In the genomic region with DNA sequence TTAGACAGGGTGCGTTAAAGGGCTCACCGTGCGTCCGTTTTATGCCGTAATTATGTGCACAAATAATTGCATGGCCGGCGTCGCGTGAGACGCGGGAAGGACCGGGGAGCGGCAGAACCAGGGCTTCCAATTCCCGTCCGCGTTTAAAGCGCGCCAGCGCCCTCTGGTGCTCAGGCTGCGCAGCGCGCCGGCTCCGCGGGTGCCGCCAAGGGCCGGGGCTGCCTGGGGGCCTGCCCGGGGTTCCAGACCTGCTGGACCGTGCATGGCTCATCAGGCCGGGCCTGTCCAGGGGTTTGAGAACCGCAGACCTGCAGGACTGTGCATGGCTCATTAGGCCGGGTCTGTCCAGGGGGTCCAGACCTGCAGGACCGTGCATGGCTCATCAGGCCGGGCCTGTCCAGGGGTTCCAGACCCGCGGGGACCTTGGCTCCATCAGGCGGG, we compare ENCODE assay signal across 8 cellular contexts.
DNase-seq lines count a peak whose midpoint lies in the region; ATAC-seq and TF ChIP-seq lines count a peak whose summit lies in the region.

No MANE protein-coding gene starts in this region.

- TF ChIP-seq CTCF in OCI-LY3 (IDR thresholded peaks at IDR 0.05; ENCODE audit: low read depth, low read length) (peak; percentile 55), nephron progenitor cell (IDR thresholded peaks at IDR 0.05) (peak; percentile 91)

- H3K4me3 Mint-ChIP-seq in activated T-cell treated with anti-CD3 and anti-CD28 coated beads, Interleukin-2, amount 50 U/mL, for 4 hours = peak overlapping the region; percentile 77
- H3K4me3 Mint-ChIP-seq in nephron progenitor cell = no peak overlapping the region

- no peaks in the 10 kb centered on the region for H3K4me1 ChIP-seq in OCI-LY3 (ENCODE audit: low read length)

- no peaks in the 10 kb centered on the region for H3K9me3 Mint-ChIP-seq in activated T-cell treated with anti-CD3 and anti-CD28 coated beads, Interleukin-2, amount 50 U/mL, for 4 hours
- H3K9me3 Mint-ChIP-seq in nephron progenitor cell = peaks cover 6% of the 10 kb centered on the region

- no peak overlapping the region for H2AFZ ChIP-seq in OCI-LY3 (ENCODE audit: low read depth, low read length)

- no peaks in the 10 kb centered on the region for H3K9me3 ChIP-seq in OCI-LY3 (ENCODE audit: insufficient read depth, low read length)

- peaks cover 4% of the 10 kb centered on the region for H3K27me3 Mint-ChIP-seq in activated T-cell treated with anti-CD3 and anti-CD28 coated beads, Interleukin-2, amount 50 U/mL, for 4 hours (ENCODE audit: low read depth)
- H3K27me3 Mint-ChIP-seq in nephron progenitor cell (ENCODE audit: low read depth, poor library complexity) = peaks cover 26% of the 10 kb centered on the region

- H3K4me1 Mint-ChIP-seq in activated T-cell treated with anti-CD3 and anti-CD28 coated beads, Interleukin-2, amount 50 U/mL, for 4 hours (ENCODE audit: low read depth) = peaks cover 10% of the 10 kb centered on the region
- peaks cover 37% of the 10 kb centered on the region for H3K4me1 Mint-ChIP-seq in nephron progenitor cell

- H4K20me1 ChIP-seq in OCI-LY3 (ENCODE audit: insufficient read depth, low read length) = no peaks in the 10 kb centered on the region

- no peak overlapping the region for H3K27ac Mint-ChIP-seq in nephron progenitor cell

- no peaks in the 10 kb centered on the region for H3K36me3 ChIP-seq in OCI-LY3 (replicated peaks; ENCODE audit: low read depth, low read length)

- no peak overlapping the region for H3K4me2 ChIP-seq in OCI-LY3 (ENCODE audit: low read length)

- DNase-seq in NCI-H2081 (lab: John Stamatoyannopoulos, UW) = peak; percentile 50 to 63
- no peak for DNase-seq in NCI-H2081 treated with DMSO at 0.1 percent for 48 hours (lab: John Stamatoyannopoulos, UW)
- DNase-seq in activated T-cell treated with anti-CD3 and anti-CD28 coated beads, Interleukin-2, amount 50 U/mL, for 4 hours = peak; percentile 77
- DNase-seq in fibroblast of gingiva (ENCODE audit: low read depth) = peak; percentile 36
- DNase-seq in nephron progenitor cell = peak; percentile 88
- DNase-seq in stimulated activated naive CD8-positive, alpha-beta T cell treated with anti-CD3 and anti-CD28 coated beads, Interleukin-15, Interleukin-2, amounts not matched to agents 100 U/mL and 50 U/mL, for 24 hours = peak; percentile 82

- no peak overlapping the region for H3K27ac ChIP-seq in OCI-LY3 (ENCODE audit: low read length)

- no peaks in the 10 kb centered on the region for H3K79me2 ChIP-seq in OCI-LY3 (ENCODE audit: low read length)

- no peak overlapping the region for H3K4me3 ChIP-seq in OCI-LY3 (ENCODE audit: low read length)

- no peaks in the 10 kb centered on the region for H3K36me3 Mint-ChIP-seq in activated T-cell treated with anti-CD3 and anti-CD28 coated beads, Interleukin-2, amount 50 U/mL, for 4 hours (ENCODE audit: insufficient read depth)
- H3K36me3 Mint-ChIP-seq in nephron progenitor cell (ENCODE audit: low read depth) = no peaks in the 10 kb centered on the region

- H3K9ac ChIP-seq in OCI-LY3 (ENCODE audit: low read length) = no peak overlapping the region

- no peaks in the 10 kb centered on the region for H3K27me3 ChIP-seq in OCI-LY3 (ENCODE audit: low read depth, low read length)

- ATAC-seq in HG03342 (IDR thresholded peaks at IDR 0.05; ENCODE audit: unreplicated experiment) = peak; percentile 86
- peak; percentile 97 for ATAC-seq in activated T-cell treated with anti-CD3 and anti-CD28 coated beads, Interleukin-2, amount 50 U/mL, for 4 hours
- peak; percentile 79 for ATAC-seq in stimulated activated naive CD8-positive, alpha-beta T cell treated with anti-CD3 and anti-CD28 coated beads, Interleukin-15, Interleukin-2, amounts not matched to agents 100 U/mL and 50 U/mL, for 24 hours
